Comparison of ENCODE assay signal across 1 cellular context in genomic region chr14:50955373-50956043, GRCh38.
TF ChIP-seq lines count a peak whose summit lies in the region.

No MANE protein-coding gene starts in this region.

TF ChIP-seq in HEK293, 187 proteins besides CTCF, POLR2A, EP300 and RAD21 (continued from another document and continues in another):
- TF ChIP-seq ZNF24 (tag by site-specific recombination; IDR thresholded peaks at IDR 0.05) (0 out of 2 replicates have a peak, but pooled peaks have one; percentile 20), ZNF354C (tag by site-specific recombination; IDR thresholded peaks at IDR 0.05; ENCODE audit: borderline replicate concordance, low read depth) (no peak), ZNF398 (tag by site-specific recombination; IDR thresholded peaks at IDR 0.05) (no peak), ZNF701 (tag by site-specific recombination; IDR thresholded peaks at IDR 0.05) (no peak), ZNF394 (tag by site-specific recombination; IDR thresholded peaks at IDR 0.05; ENCODE audit: borderline replicate concordance) (no peak), ZBTB17 (tag by site-specific recombination; IDR thresholded peaks at IDR 0.05) (0 out of 2 replicates have a peak, but pooled peaks have one; percentile 12), ZNF362 (tag by site-specific recombination; IDR thresholded peaks at IDR 0.05) (no peak), ZFP41 (tag by site-specific recombination; IDR thresholded peaks at IDR 0.05; ENCODE audit: borderline replicate concordance) (no peak), ZNF280C (tag by site-specific recombination; IDR thresholded peaks at IDR 0.05) (no peak), FEZF1 (tag by site-specific recombination; IDR thresholded peaks at IDR 0.05) (no peak), ZSCAN18 (tag by site-specific recombination; IDR thresholded peaks at IDR 0.05) (no peak), ZBTB6 (tag by site-specific recombination; IDR thresholded peaks at IDR 0.05) (no peak), GLI4 (tag by site-specific recombination; IDR thresholded peaks at IDR 0.05) (no peak), ZNF791 (tag by site-specific recombination; IDR thresholded peaks at IDR 0.05) (no peak), ZNF274 (IDR thresholded peaks at IDR 0.05; ENCODE audit: low read length) (no peak), ZNF274 (tag by site-specific recombination; IDR thresholded peaks at IDR 0.05; ENCODE audit: borderline replicate concordance) (no peak), ZNF157 (tag by site-specific recombination; IDR thresholded peaks at IDR 0.05) (no peak), ZBTB49 (tag by site-specific recombination; IDR thresholded peaks at IDR 0.05; ENCODE audit: low read depth) (no peak), ZNF830 (tag by site-specific recombination; IDR thresholded peaks at IDR 0.05; ENCODE audit: low read depth) (no peak), ZNF292 (tag by site-specific recombination; IDR thresholded peaks at IDR 0.05; ENCODE audit: borderline replicate concordance, low read depth) (no peak), ZNF768 (tag by site-specific recombination; IDR thresholded peaks at IDR 0.05) (no peak), ZNF585B (tag by site-specific recombination; IDR thresholded peaks at IDR 0.05) (no peak), ZFP3 (tag by site-specific recombination; IDR thresholded peaks at IDR 0.05; ENCODE audit: low read depth) (no peak), ZNF311 (tag by site-specific recombination; IDR thresholded peaks at IDR 0.05; ENCODE audit: borderline replicate concordance) (no peak), ZNF449 (tag by site-specific recombination; IDR thresholded peaks at IDR 0.05) (no peak), GFI1B (tag by site-specific recombination; IDR thresholded peaks at IDR 0.05) (no peak), ZNF133 (tag by site-specific recombination; IDR thresholded peaks at IDR 0.05) (no peak), ZNF571 (tag by site-specific recombination; IDR thresholded peaks at IDR 0.05) (no peak), GLIS2 (tag by site-specific recombination; IDR thresholded peaks at IDR 0.05) (no peak), ZNF324 (tag by site-specific recombination; IDR thresholded peaks at IDR 0.05) (no peak), ZNF341 (tag by site-specific recombination; IDR thresholded peaks at IDR 0.05; ENCODE audit: low read depth) (no peak), OVOL3 (tag by site-specific recombination; IDR thresholded peaks at IDR 0.05) (no peak), SALL2 (tag by site-specific recombination; IDR thresholded peaks at IDR 0.05; ENCODE audit: borderline replicate concordance) (no peak), ZNF639 (tag by site-specific recombination; IDR thresholded peaks at IDR 0.05) (no peak), ZNF560 (tag by site-specific recombination; IDR thresholded peaks at IDR 0.05; ENCODE audit: borderline replicate concordance) (no peak), ZNF660 (tag by site-specific recombination; IDR thresholded peaks at IDR 0.05) (peak; percentile 32; the same call in 1 of the 2 replicates), REPIN1 (tag by site-specific recombination; IDR thresholded peaks at IDR 0.05; ENCODE audit: low read depth) (no peak), MZF1 (tag by site-specific recombination; IDR thresholded peaks at IDR 0.05; ENCODE audit: borderline replicate concordance) (no peak), ZNF174 (tag by site-specific recombination; IDR thresholded peaks at IDR 0.05) (no peak), HOXC10 (CRISPR knock-in tag; IDR thresholded peaks at IDR 0.05) (no peak), ZNF350 (tag by site-specific recombination; IDR thresholded peaks at IDR 0.05) (no peak), ZNF707 (tag by site-specific recombination; IDR thresholded peaks at IDR 0.05) (no peak), YY2 (tag by site-specific recombination; IDR thresholded peaks at IDR 0.05) (no peak), ZEB2 (tag by site-specific recombination; IDR thresholded peaks at IDR 0.05) (no peak), BCL11B (tag by site-specific recombination; IDR thresholded peaks at IDR 0.05; ENCODE audit: low read depth) (no peak), KLF17 (tag by site-specific recombination; IDR thresholded peaks at IDR 0.05) (0 out of 2 replicates have a peak, but pooled peaks have one; percentile 16), ZBTB21 (tag by site-specific recombination; IDR thresholded peaks at IDR 0.05) (no peak), ZNF366 (tag by site-specific recombination; conservative IDR thresholded peaks at IDR 0.05) (peak; percentile 56; the same call in 1 of the 2 replicates), ZNF621 (tag by site-specific recombination; IDR thresholded peaks at IDR 0.05) (no peak), SETDB1 (IDR thresholded peaks at IDR 0.05; ENCODE audit: insufficient read length, low read length) (no peak), ZNF544 (tag by site-specific recombination; IDR thresholded peaks at IDR 0.05) (no peak), BCL6B (tag by site-specific recombination; IDR thresholded peaks at IDR 0.05) (no peak), ZNF248 (tag by site-specific recombination; IDR thresholded peaks at IDR 0.05) (no peak)
